24 cellular contexts compared by ENCODE assay signal in genomic region chr6:30589754-30590358, GRCh38. TPM values are rescaled to one million over a fixed set of nuclear protein-coding genes. Genes with fewer than 3 reads are reported as not detected.
DNase-seq lines count a peak whose midpoint lies in the region; ATAC-seq, FAIRE-seq and TF ChIP-seq lines count a peak whose summit lies in the region.
"Had no signal": no experiment of that assay in that cellular context is flagged by ENCODE, and none has a peak within 500 bp of the region (broad histone marks: within the 10 kb centered on the region; RNA-seq: fewer than 3 reads in every experiment).

No MANE protein-coding gene starts in this region.

- H3K27ac ChIP-seq in breast epithelium (peak overlapping the region; percentile 8 to 74), esophagus squamous epithelium (peak overlapping the region; percentile 80 to 85 (median 83)), trophoblast cell (ENCODE audit: low read depth, low read length) (peak overlapping the region; percentile 89), vagina (peak overlapping the region; percentile 67), WERI-Rb-1 (no peak overlapping the region)
- H3K27ac ChIP-seq: parathyroid adenoma, SJSA1 had no signal

- CTCF ChIA-PET in MCF 10A (lab: Yijun Ruan, JAX): interaction anchor here (0.6 to 1.8 kb wide), 3 partner anchors 23 to 103 kb away, joined by 4 to 9 read pairs (median 5); no protein-coding TSS in a partner anchor

- H2BK5ac ChIP-seq in trophoblast cell (ENCODE audit: low read depth, low read length, poor library complexity): no peak overlapping the region

- peaks cover 1% of the 10 kb centered on the region for H3K79me2 ChIP-seq in trophoblast cell (ENCODE audit: control insufficient read depth, insufficient read depth, low read length, poor library complexity)
- H3K79me2 ChIP-seq: parathyroid adenoma had no signal

- POLR2A ChIA-PET in MCF 10A (lab: Yijun Ruan, JAX): interaction anchor here (1.0 to 2.1 kb wide), 2 partner anchors 10 to 14 kb away, joined by 4 to 13 read pairs; no protein-coding TSS in a partner anchor

- H4K91ac ChIP-seq in trophoblast cell (ENCODE audit: low read depth, low read length): no peak overlapping the region

- H3K4ac ChIP-seq in trophoblast cell (ENCODE audit: low read depth, low read length): no peak overlapping the region

- H3K23ac ChIP-seq in trophoblast cell (ENCODE audit: low read length): no peak overlapping the region

- H3K4me3 Mint-ChIP-seq in MCF 10A (ENCODE audit: unreplicated experiment): no peak overlapping the region
- H3K4me3 Mint-ChIP-seq: central memory CD8-positive, alpha-beta T cell; naive thymus-derived CD4-positive, alpha-beta T cell; stimulated activated naive CD8-positive, alpha-beta T cell treated with anti-CD3 and anti-CD28 coated beads, Interleukin-15, amount 100 ng/mL, for 72 hours; T-helper 1 cell treated with Interleukin-12 subunit alpha and Interleukin-12 subunit beta and Interleukin-4 antibody, amounts not matched to agents 30 μg/mL and 1 μg/mL, for 36 hours had no signal

- no peak overlapping the region for H4K12ac ChIP-seq in trophoblast cell (ENCODE audit: low read depth, low read length)

- peak overlapping the region; percentile 28 for H2BK120ac ChIP-seq in trophoblast cell (ENCODE audit: insufficient read depth, low read length, poor library complexity)

- H3K36me3 ChIP-seq in breast epithelium (peaks cover 17% of the 10 kb centered on the region), esophagus squamous epithelium (peaks cover 28 to 100% (median 54%) of the 10 kb centered on the region in 3 donors), trophoblast cell (ENCODE audit: control insufficient read depth in 1 of 2, insufficient read depth in 2 of 2, low read length in 2 of 2) (peaks cover 60 to 67% of the 10 kb centered on the region in 2 experiments), vagina (peaks cover 3 to 58% of the 10 kb centered on the region in 2 donors), WERI-Rb-1 (peaks cover 96% of the 10 kb centered on the region)

- no peak overlapping the region for H2BK12ac ChIP-seq in trophoblast cell (ENCODE audit: low read length)

- no peak overlapping the region for H3K4me2 ChIP-seq in trophoblast cell (ENCODE audit: low read length)

- intact Hi-C loops in breast epithelium (cut with DNase I; ENCODE audit: low total_unique reads) (no loop called here), MCF 10A (cut with micrococcal nuclease) (no loop called here), esophagus squamous epithelium (cut with DNase I) (loop anchor here (10.0 kb wide), 1 partner anchor 45 kb away; no protein-coding TSS in a partner anchor), vagina (cut with DNase I) (no loop called here)

- FAIRE-seq in GM12891 (lab: Jason Lieb, UNC): no peak
- FAIRE-seq: kidney, urothelium cell line had no signal

- H3K27me3 ChIP-seq in breast epithelium (no peaks in the 10 kb centered on the region), esophagus squamous epithelium (no peaks in the 10 kb centered on the region), trophoblast cell (ENCODE audit: insufficient read depth, low read length) (no peaks in the 10 kb centered on the region), vagina (no peaks in the 10 kb centered on the region), WERI-Rb-1 (ENCODE audit: insufficient read depth, low read depth, severe bottlenecking) (no peaks in the 10 kb centered on the region)
- H3K27me3 ChIP-seq: dorsolateral prefrontal cortex, gastroesophageal sphincter, SJSA1 had no signal

- no TSS peak for BruUV-seq in MCF 10A (replicated peaks; lab: Mats Ljungman, UMichigan)

- peaks cover 10% of the 10 kb centered on the region for H3K79me1 ChIP-seq in trophoblast cell (ENCODE audit: low read length)

- H3K27ac Mint-ChIP-seq in MCF 10A (ENCODE audit: low read depth, unreplicated experiment): no peak overlapping the region
- H3K27ac Mint-ChIP-seq: T-helper 1 cell treated with Interleukin-12 subunit alpha and Interleukin-12 subunit beta and Interleukin-4 antibody, amounts not matched to agents 30 μg/mL and 1 μg/mL, for 36 hours had no signal

- 77 to 84% methylated on average over 12 to 14 of the region's 15 CpGs for WGBS in esophagus squamous epithelium, 2 donors
- no CpG with 5 or more reads among the region's 15 CpGs for WGBS in trophoblast cell (ENCODE audit: extremely low coverage, insufficient coverage, insufficient read length)

- no peak overlapping the region for H3K18ac ChIP-seq in trophoblast cell (ENCODE audit: low read length)

- TF ChIP-seq POLR2A in breast epithelium (IDR thresholded peaks at IDR 0.05): no peak
- no peak for TF ChIP-seq POLR2A in esophagus squamous epithelium (IDR thresholded peaks at IDR 0.05)
- no peak for TF ChIP-seq POLR2A in vagina (IDR thresholded peaks at IDR 0.05)
- TF ChIP-seq POLR2A in GM12891 (IDR thresholded peaks at IDR 0.05; ENCODE audit: low read depth, low read length): no peak

- peaks cover 68% of the 10 kb centered on the region for H3K36me3 Mint-ChIP-seq in MCF 10A (ENCODE audit: insufficient read depth, unreplicated experiment)

- no peak overlapping the region for H4K8ac ChIP-seq in trophoblast cell (ENCODE audit: low read depth, low read length)

- no peak overlapping the region for H2AK5ac ChIP-seq in trophoblast cell (ENCODE audit: low read length)

- no peak for TF ChIP-seq CTCF in breast epithelium (IDR thresholded peaks at IDR 0.05)
- TF ChIP-seq CTCF in MCF 10A (IDR thresholded peaks at IDR 0.05; ENCODE audit: unreplicated experiment): no peak
- TF ChIP-seq CTCF in esophagus squamous epithelium (IDR thresholded peaks at IDR 0.05): no peak
- TF ChIP-seq CTCF in vagina (IDR thresholded peaks at IDR 0.05): no peak
- TF ChIP-seq CTCF in WERI-Rb-1 (IDR thresholded peaks at IDR 0.05; ENCODE audit: low read depth, low read length): no peak

- no peak overlapping the region for H3K9ac ChIP-seq in trophoblast cell (ENCODE audit: low read length)
- H3K9ac ChIP-seq: parathyroid adenoma had no signal

- no peaks in the 10 kb centered on the region for H3K27me3 Mint-ChIP-seq in MCF 10A (ENCODE audit: insufficient read depth, unreplicated experiment)
- H3K27me3 Mint-ChIP-seq: central memory CD8-positive, alpha-beta T cell; naive thymus-derived CD4-positive, alpha-beta T cell; stimulated activated naive CD8-positive, alpha-beta T cell treated with anti-CD3 and anti-CD28 coated beads, Interleukin-15, amount 100 ng/mL, for 72 hours had no signal

- H3K4me3 ChIP-seq in breast epithelium: no peak overlapping the region
- H3K4me3 ChIP-seq in esophagus squamous epithelium: no peak overlapping the region
- no peak overlapping the region for H3K4me3 ChIP-seq in trophoblast cell (ENCODE audit: low read depth, low read length)
- no peak overlapping the region for H3K4me3 ChIP-seq in vagina
- no peak overlapping the region for H3K4me3 ChIP-seq in WERI-Rb-1 (ENCODE audit: low read depth, low read length)
- H3K4me3 ChIP-seq: dorsolateral prefrontal cortex, gastroesophageal sphincter, SJSA1 had no signal

- H3K9me3 ChIP-seq in breast epithelium (no peaks in the 10 kb centered on the region), esophagus squamous epithelium (no peaks in the 10 kb centered on the region), trophoblast cell (ENCODE audit: insufficient read depth, low read depth, low read length) (no peaks in the 10 kb centered on the region), vagina (no peaks in the 10 kb centered on the region), WERI-Rb-1 (ENCODE audit: severe bottlenecking) (no peaks in the 10 kb centered on the region)
- H3K9me3 ChIP-seq: gastroesophageal sphincter, SJSA1 had no signal

- H3K9me3 Mint-ChIP-seq in MCF 10A (ENCODE audit: unreplicated experiment): no peaks in the 10 kb centered on the region
- H3K9me3 Mint-ChIP-seq: central memory CD8-positive, alpha-beta T cell; naive thymus-derived CD4-positive, alpha-beta T cell; stimulated activated naive CD8-positive, alpha-beta T cell treated with anti-CD3 and anti-CD28 coated beads, Interleukin-15, amount 100 ng/mL, for 72 hours; T-helper 1 cell treated with Interleukin-12 subunit alpha and Interleukin-12 subunit beta and Interleukin-4 antibody, amounts not matched to agents 30 μg/mL and 1 μg/mL, for 36 hours had no signal

- peaks cover 5 to 6% of the 10 kb centered on the region in 2 donors for H3K4me1 ChIP-seq in breast epithelium
- peaks cover 19 to 41% (median 19%) of the 10 kb centered on the region in 3 donors for H3K4me1 ChIP-seq in esophagus squamous epithelium
- peaks cover 19% of the 10 kb centered on the region in 2 experiments for H3K4me1 ChIP-seq in trophoblast cell (ENCODE audit: control insufficient read depth in 1 of 2, insufficient read depth in 2 of 2, low read length in 2 of 2)
- peaks cover 22% of the 10 kb centered on the region for H3K4me1 ChIP-seq in vagina
- H3K4me1 ChIP-seq: parathyroid adenoma, SJSA1 had no signal

- ATAC-seq in HG03571 (IDR thresholded peaks at IDR 0.05; ENCODE audit: unreplicated experiment): no peak
- ATAC-seq: gastroesophageal sphincter; PC-3; stimulated activated naive CD8-positive, alpha-beta T cell treated with anti-CD3 and anti-CD28 coated beads, Interleukin-15, amount 100 ng/mL, for 72 hours had no signal

- no peak overlapping the region for H2AFZ ChIP-seq in trophoblast cell (ENCODE audit: insufficient read depth, low read length, poor library complexity)
- H2AFZ ChIP-seq: parathyroid adenoma had no signal

- no peak overlapping the region for H3K14ac ChIP-seq in trophoblast cell (ENCODE audit: low read length)

- H3K4me1 Mint-ChIP-seq in MCF 10A (ENCODE audit: insufficient read depth, unreplicated experiment): no peaks in the 10 kb centered on the region

- no peak for DNase-seq in breast epithelium (ENCODE audit: low spot score in 2 of 2)
- DNase-seq in MCF 10A (ENCODE audit: unreplicated experiment): no peak
- no peak for DNase-seq in esophagus squamous epithelium (lab: John Stamatoyannopoulos, UW)
- DNase-seq in trophoblast cell: no peak
- DNase-seq in vagina (ENCODE audit: extremely low spot score in 2 of 2): no peak
- no peak for DNase-seq in WERI-Rb-1
- DNase-seq in GM12891 (ENCODE audit: insufficient read length, low spot score): no peak
- DNase-seq: activated CD4-positive, alpha-beta T cell treated with anti-CD3 and anti-CD28 coated beads, Interleukin-2, amount 50 U/mL, for 48 hours; activated naive CD4-positive, alpha-beta T cell; amygdala; dorsolateral prefrontal cortex; kidney; naive thymus-derived CD4-positive, alpha-beta T cell; NCI-H187; NCI-H82; PC-3; stimulated activated naive CD8-positive, alpha-beta T cell treated with anti-CD3 and anti-CD28 coated beads, Interleukin-15, amount 100 ng/mL, for 72 hours had no signal

RNA-seq across cellular contexts. Expression of gene ABCF1, which starts 18.6 kb away (rescaled TPM):
- 10 to 100 TPM; 41.0 to 55.2 (median 51.5) TPM for total RNA-seq in breast epithelium
- 58.0 and 63.9 TPM in 2 replicates for total RNA-seq in MCF 10A (2022)
- total RNA-seq in esophagus squamous epithelium: 10 to 100 TPM; 31.0 to 42.3 (median 36.0) TPM
- 67.5 and 68.9 TPM in 2 replicates for polyA plus RNA-seq in trophoblast cell (2013)
- total RNA-seq in vagina: 29.5 TPM
- 48.8 TPM for polyA plus RNA-seq in GM12891 (2012; ENCODE audit: low read depth, missing spikeins)

RNA-seq across cellular contexts. Expression of gene PPP1R10, which starts 27.2 kb away (rescaled TPM):
- total RNA-seq in breast epithelium: 10 to 100 TPM; 17.3 to 51.1 (median 26.5) TPM
- 103 and 209 TPM in 2 replicates for total RNA-seq in MCF 10A (2022)
- total RNA-seq in esophagus squamous epithelium: 10 to 100 TPM; 24.2 to 32.6 (median 25.9) TPM
- polyA plus RNA-seq in trophoblast cell (2013): 153 and 155 TPM in 2 replicates
- 52.5 TPM for total RNA-seq in vagina
- 10.6 TPM for polyA plus RNA-seq in GM12891 (2012; ENCODE audit: low read depth, missing spikeins)

RNA-seq across cellular contexts. Expression of gene MRPS18B, which starts 27.8 kb away (rescaled TPM):
- total RNA-seq in breast epithelium (10 to 100 TPM; 42.1 to 70.8 (median 52.4) TPM), MCF 10A (2022) (120 and 127 TPM in 2 replicates), esophagus squamous epithelium (10 to 100 TPM; 31.0 to 56.3 (median 40.6) TPM), vagina (21.6 TPM)
- 35.8 and 36.9 TPM in 2 replicates for polyA plus RNA-seq in trophoblast cell (2013)
- polyA plus RNA-seq in GM12891 (2012; ENCODE audit: low read depth, missing spikeins): 94.9 TPM

RNA-seq across cellular contexts. Expression of gene PRR3, which starts 32.8 kb away (rescaled TPM):
- total RNA-seq in breast epithelium: 10 to 100 TPM in 2 of 3 donors, 1 to 10 TPM in 1; 9.0 to 28.4 (median 12.1) TPM
- total RNA-seq in MCF 10A (2022): 20.0 and 26.2 TPM in 2 replicates
- total RNA-seq in esophagus squamous epithelium: 10 to 100 TPM in 1 of 4 donors, 1 to 10 TPM in 3; 3.2 to 11.6 (median 5.8) TPM
- polyA plus RNA-seq in trophoblast cell (2013): 8.2 TPM in 2 replicates
- total RNA-seq in vagina: 5.9 TPM
- 12.4 TPM for polyA plus RNA-seq in GM12891 (2012; ENCODE audit: low read depth, missing spikeins)

RNA-seq across cellular contexts. Expression of gene GNL1, which starts 33.6 kb away (rescaled TPM):
- total RNA-seq in breast epithelium: 10 to 100 TPM; 39.7 to 51.2 (median 47.5) TPM
- 69.1 and 76.8 TPM in 2 replicates for total RNA-seq in MCF 10A (2022)
- total RNA-seq in esophagus squamous epithelium: 10 to 100 TPM; 12.7 to 37.2 (median 20.5) TPM
- 39.3 and 41.5 TPM in 2 replicates for polyA plus RNA-seq in trophoblast cell (2013)
- total RNA-seq in vagina: 24.1 TPM
- 36.3 TPM for polyA plus RNA-seq in GM12891 (2012; ENCODE audit: low read depth, missing spikeins)
